In the genomic region with DNA sequence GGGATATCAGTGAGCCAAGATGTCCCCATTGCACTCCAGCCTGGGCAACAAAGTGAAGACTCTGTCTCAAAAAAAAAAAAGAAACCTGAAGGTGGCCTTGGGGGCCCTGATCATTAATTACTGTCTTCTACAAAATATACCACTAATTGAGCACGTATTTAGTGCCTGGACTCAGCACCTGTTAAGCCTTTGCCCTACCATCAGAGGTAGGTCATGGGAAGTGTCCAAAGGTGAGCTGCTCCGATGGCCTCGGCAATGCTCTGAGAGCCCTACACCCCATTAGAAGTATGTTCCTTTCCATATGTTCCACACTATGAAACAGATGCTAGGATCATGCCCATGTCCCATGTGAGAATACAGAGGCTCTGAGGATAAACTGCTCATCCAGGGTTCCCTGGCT, we compare ENCODE assay signal across 18 cellular contexts. TPM values are rescaled to one million over a fixed set of nuclear protein-coding genes. Genes with fewer than 3 reads are reported as not detected.
DNase-seq lines count a peak whose midpoint lies in the region; ATAC-seq and TF ChIP-seq lines count a peak whose summit lies in the region.
"Had no signal": no experiment of that assay in that cellular context is flagged by ENCODE, and none has a peak within 500 bp of the region (broad histone marks: within the 10 kb centered on the region; RNA-seq: fewer than 3 reads in every experiment).

No MANE protein-coding gene starts in this region.

- H2BK5ac ChIP-seq in IMR-90 (ENCODE audit: low read depth, low read length, poor library complexity, severe bottlenecking) (no peak overlapping the region), neuronal stem cell (ENCODE audit: low read length) (no peak overlapping the region)

- H2AK9ac ChIP-seq in IMR-90 (replicated peaks; ENCODE audit: low read depth, low read length, poor library complexity), result no peak overlapping the region

- dilution Hi-C loops in IMR-90 (cut with HindIII; ENCODE audit: low sequenced_read_pairs, unreplicated experiment), result no loop called here

- H2AFZ ChIP-seq in IMR-90 (replicated peaks; ENCODE audit: low read length, poor library complexity) (peak overlapping the region; percentile 11), neuronal stem cell (ENCODE audit: low read length) (no peak overlapping the region)

- TF ChIP-seq POLR2A in IMR-90 (IDR thresholded peaks at IDR 0.05; ENCODE audit: low read depth, low read length), result no peak

- TF ChIP-seq CTCF in IMR-90 (conservative IDR thresholded peaks at IDR 0.05; ENCODE audit: low read depth, low read length) (no peak), upper lobe of right lung (IDR thresholded peaks at IDR 0.05) (no peak)

- H2BK20ac ChIP-seq in IMR-90 (ENCODE audit: low read depth, low read length), result no peak overlapping the region

- H3K36me3 ChIP-seq in BLaER1 treated with 17β-estradiol and CSF1 and Interleukin-3, amounts not matched to agents 10 nM and 100 nM, result peaks cover 55 to 79% (median 69%) of the 10 kb centered on the region in 11 experiments
- H3K36me3 ChIP-seq in IMR-90 (ENCODE audit: control insufficient read depth, insufficient read depth, low read length), result peaks cover 53% of the 10 kb centered on the region
- peaks cover 32 to 69% of the 10 kb centered on the region in 2 donors for H3K36me3 ChIP-seq in neuronal stem cell (replicated peaks in 1 of 2; ENCODE audit: control insufficient read depth in 2 of 2, insufficient read depth in 2 of 2, low read length in 2 of 2)
- H3K36me3 ChIP-seq in upper lobe of right lung, result peaks cover 45% of the 10 kb centered on the region

- H3K4me1 ChIP-seq in BLaER1 treated with 17β-estradiol and CSF1 and Interleukin-3, amounts not matched to agents 10 nM and 100 nM, result peaks cover 53 to 69% (median 63%) of the 10 kb centered on the region in 10 experiments
- H3K4me1 ChIP-seq in IMR-90 (ENCODE audit: control insufficient read depth, insufficient read depth, low read length) (no peaks in the 10 kb centered on the region), neuronal stem cell (ENCODE audit: control insufficient read depth in 2 of 2, insufficient read depth in 1 of 2, low read depth in 1 of 2, low read length in 2 of 2) (peaks cover 0 to 11% of the 10 kb centered on the region in 2 donors), upper lobe of right lung (peaks cover 21% of the 10 kb centered on the region)
- H3K4me1 ChIP-seq: HAP-1 had no signal

- H3K18ac ChIP-seq in IMR-90 (ENCODE audit: low read depth, low read length) (no peak overlapping the region), neuronal stem cell (ENCODE audit: low read length) (no peak overlapping the region)

- no CpG with 5 or more reads among the region's 3 CpGs for WGBS in IMR-90 (ENCODE audit: extremely low coverage in 2 of 2, insufficient read length in 1 of 2), 2 experiments
- WGBS in neuronal stem cell (ENCODE audit: extremely low coverage in 2 of 2, insufficient read length in 2 of 2, insufficient replicate concordance in 1 of 2), 2 donors, result no CpG with 5 or more reads among the region's 3 CpGs

- no peak overlapping the region for H4K91ac ChIP-seq in IMR-90 (ENCODE audit: insufficient read depth, low read depth, low read length)
- no peak overlapping the region for H4K91ac ChIP-seq in neuronal stem cell (ENCODE audit: low read depth, low read length, poor library complexity)

- H2BK120ac ChIP-seq in IMR-90 (ENCODE audit: low read depth, low read length) (no peak overlapping the region), neuronal stem cell (ENCODE audit: low read depth, low read length) (no peak overlapping the region)

- peak overlapping the region in 5 of 11 experiments; percentile 44 to 66 (median 62); a peak in 5 of 22 replicates for H3K9ac ChIP-seq in BLaER1 treated with 17β-estradiol and CSF1 and Interleukin-3, amounts not matched to agents 10 nM and 100 nM
- H3K9ac ChIP-seq in IMR-90 (ENCODE audit: low read depth, low read length) (no peak overlapping the region), neuronal stem cell (ENCODE audit: low read depth, low read length, poor library complexity) (no peak overlapping the region)

- H2BK12ac ChIP-seq in neuronal stem cell (ENCODE audit: low read length), result no peak overlapping the region

- H3K4me3 ChIP-seq in BLaER1 treated with 17β-estradiol and CSF1 and Interleukin-3, amounts not matched to agents 10 nM and 100 nM, result no peak overlapping the region
- H3K4me3 ChIP-seq in IMR-90 (ENCODE audit: insufficient read depth, low read depth, low read length) (no peak overlapping the region), neuronal stem cell (ENCODE audit: low read length in 2 of 2) (no peak overlapping the region), upper lobe of right lung (no peak overlapping the region)
- H3K4me3 ChIP-seq: gastroesophageal sphincter, HAP-1, suprapubic skin had no signal

- H3K9me3 ChIP-seq in BLaER1 treated with 17β-estradiol and CSF1 and Interleukin-3, amounts not matched to agents 10 nM and 100 nM (replicated peaks in 1 of 11), result no peaks in the 10 kb centered on the region
- H3K9me3 ChIP-seq in IMR-90 (ENCODE audit: control insufficient read depth, insufficient read depth, low read length) (no peaks in the 10 kb centered on the region), neuronal stem cell (replicated peaks in 1 of 2; ENCODE audit: control insufficient read depth in 2 of 2, insufficient read depth in 1 of 2, low read depth in 1 of 2, low read length in 2 of 2) (no peaks in the 10 kb centered on the region), upper lobe of right lung (no peaks in the 10 kb centered on the region)
- H3K9me3 ChIP-seq: gastroesophageal sphincter, HAP-1, suprapubic skin had no signal

- H3K27ac ChIP-seq in BLaER1 treated with 17β-estradiol and CSF1 and Interleukin-3, amounts not matched to agents 10 nM and 100 nM, result peak overlapping the region in 6 of 11 experiments; percentile 29 to 67 (median 52); a peak in 8 of 22 replicates
- H3K27ac ChIP-seq in IMR-90 (ENCODE audit: insufficient read depth, low read length) (no peak overlapping the region), angular gyrus (ENCODE audit: low read depth, low read length) (peak overlapping the region; percentile 74), neuronal stem cell (replicated peaks; ENCODE audit: low read length) (no peak overlapping the region), upper lobe of right lung (no peak overlapping the region)
- H3K27ac ChIP-seq: suprapubic skin had no signal

- ATAC-seq in IMR-90 (ENCODE audit: low read depth) (no peak), GM18520 (IDR thresholded peaks at IDR 0.05; ENCODE audit: unreplicated experiment) (no peak), upper lobe of right lung (no peak)
- ATAC-seq: gastroesophageal sphincter, SK-N-SH treated with all-trans-retinoic acid at 6 μM for 48 hours had no signal

- in situ Hi-C loops in IMR-90 (cut with MboI; ENCODE audit: low sequenced_read_pairs), result loop anchor here (25.0 kb wide), 1 partner anchor 297 kb away; no protein-coding TSS in a partner anchor

- no peak overlapping the region for H4K8ac ChIP-seq in IMR-90 (ENCODE audit: low read depth in 2 of 2, low read length in 2 of 2)
- no peak overlapping the region for H4K8ac ChIP-seq in neuronal stem cell (ENCODE audit: low read depth, low read length)

- H4K20me1 ChIP-seq in BLaER1 treated with 17β-estradiol and CSF1 and Interleukin-3, amounts not matched to agents 10 nM and 100 nM, result peaks cover 21 to 93% (median 60%) of the 10 kb centered on the region in 11 experiments; a peak in 20 of 22 replicates
- peaks cover 25% of the 10 kb centered on the region for H4K20me1 ChIP-seq in IMR-90 (ENCODE audit: insufficient read depth, low read length)

- H3K14ac ChIP-seq in IMR-90 (replicated peaks; ENCODE audit: low read depth, low read length), result no peak overlapping the region
- no peak overlapping the region for H3K14ac ChIP-seq in neuronal stem cell (ENCODE audit: low read length)

- H3K4ac ChIP-seq in IMR-90 (ENCODE audit: low read depth, low read length) (no peak overlapping the region), neuronal stem cell (ENCODE audit: low read length) (no peak overlapping the region)

- H2BK15ac ChIP-seq in IMR-90 (ENCODE audit: low read depth, low read length), result no peak overlapping the region
- no peak overlapping the region for H2BK15ac ChIP-seq in neuronal stem cell (ENCODE audit: low read length)

- CTCF ChIA-PET in IMR-90 (lab: Yijun Ruan, JAX), result interaction anchor here (1.6 kb wide), 1 partner anchor 11 kb away, joined by 7 read pairs; no protein-coding TSS in a partner anchor

- 0 out of 2 replicates have a peak, but pooled peaks cover 4% of the 10 kb centered on the region for H3K9me1 ChIP-seq in IMR-90 (ENCODE audit: insufficient read depth, low read length)

- TF ChIP-seq RAD21 in IMR-90 (IDR thresholded peaks at IDR 0.05; ENCODE audit: low read length), result no peak

- no peak for DNase-seq in IMR-90
- no peak for DNase-seq in neuronal stem cell (ENCODE audit: low spot score)
- no peak for DNase-seq in activated gamma-delta T cell (lab: John Stamatoyannopoulos, UW)
- DNase-seq in OCI-M1 (lab: John Stamatoyannopoulos, UW), result no peak
- DNase-seq in upper lobe of right lung, result no peak
- DNase-seq: activated CD4-positive, CD25-positive, alpha-beta regulatory T cell; activated effector memory CD4-positive, alpha-beta T cell treated with anti-CD3 and anti-CD28 coated beads, Interleukin-2, amount 50 U/mL, for 16 hours; DMS79; KBM-7; NCI-H1436 treated with DMSO at 0.1 percent for 48 hours had no signal

- H2AK5ac ChIP-seq in IMR-90 (ENCODE audit: low read depth, low read length) (no peak overlapping the region), neuronal stem cell (ENCODE audit: low read depth, low read length) (no peak overlapping the region)

- no peak overlapping the region for H4K5ac ChIP-seq in IMR-90 (ENCODE audit: low read depth, low read length)

- H3K27me3 ChIP-seq in BLaER1 treated with 17β-estradiol and CSF1 and Interleukin-3, amounts not matched to agents 10 nM and 100 nM, result no peaks in the 10 kb centered on the region
- H3K27me3 ChIP-seq in IMR-90 (ENCODE audit: control insufficient read depth, insufficient read depth, low read length) (no peaks in the 10 kb centered on the region), neuronal stem cell (ENCODE audit: control insufficient read depth in 3 of 3, insufficient read depth in 3 of 3, low read depth in 1 of 3, low read length in 3 of 3) (no peaks in the 10 kb centered on the region), upper lobe of right lung (no peaks in the 10 kb centered on the region)
- H3K27me3 ChIP-seq: BE2C, gastroesophageal sphincter, suprapubic skin had no signal

- no peak overlapping the region for H3K56ac ChIP-seq in IMR-90 (ENCODE audit: extremely low read depth, insufficient read depth, low read length)

- H3K4me2 ChIP-seq in BLaER1 treated with 17β-estradiol and CSF1 and Interleukin-3, amounts not matched to agents 10 nM and 100 nM, result peak overlapping the region in 10 of 11 experiments; percentile 48 to 79 (median 68); a peak in 16 of 22 replicates
- H3K4me2 ChIP-seq in IMR-90 (ENCODE audit: low read depth, low read length) (no peak overlapping the region), neuronal stem cell (ENCODE audit: insufficient read depth, low read length, poor library complexity, severe bottlenecking) (no peak overlapping the region)

- H3K79me1 ChIP-seq in IMR-90 (ENCODE audit: low read depth in 1 of 2, low read length in 2 of 2) (peaks cover 25 to 44% of the 10 kb centered on the region in 2 experiments), neuronal stem cell (ENCODE audit: low read depth, low read length) (peaks cover 9% of the 10 kb centered on the region)

- BruUV-seq in IMR-90 (replicated peaks; lab: Mats Ljungman, UMichigan), result no TSS peak

- no peak overlapping the region for H3K23ac ChIP-seq in IMR-90 (ENCODE audit: low read depth, low read length)
- peak overlapping the region; percentile 3 for H3K23ac ChIP-seq in neuronal stem cell (ENCODE audit: low read depth, low read length, poor library complexity)

- POLR2A ChIA-PET in IMR-90 (lab: Charles Lee; ENCODE audit: unreplicated experiment), result no interaction called here

- intact Hi-C loops in IMR-90 (cut with micrococcal nuclease) (no loop called here), upper lobe of right lung (cut with DNase I) (no loop called here)

RNA-seq across cellular contexts. Expression of a gene that starts 20.9 kb away (rescaled TPM):
- total RNA-seq in IMR-90 (2012; rRNA removed) (118 and 130 TPM in 2 replicates), upper lobe of right lung (48.7 TPM)
- 138 and 164 TPM in 2 replicates for polyA plus RNA-seq in IMR-90 (2012; rRNA removed)
- 60.4 and 106 TPM in 2 replicates for polyA plus RNA-seq in IMR-90 (2012; cell fraction: cytosol; rRNA removed)
- polyA plus RNA-seq in IMR-90 (2012; cell fraction: nucleus; rRNA removed; ENCODE audit: low replicate concordance), result 69.7 and 147 TPM in 2 replicates
- 44.8 TPM for polyA plus RNA-seq in neuronal stem cell (2013, experiment 1 of 2)
- polyA plus RNA-seq in neuronal stem cell (2013, experiment 2 of 2), result 45.0 TPM

RNA-seq across cellular contexts. Expression of a gene that starts 21.7 kb away (rescaled TPM):
- total RNA-seq in IMR-90 (2012; rRNA removed) (under 0.01 and 0.54 TPM in 2 replicates), upper lobe of right lung (10.1 TPM)
- polyA plus RNA-seq in IMR-90 (2012; rRNA removed), result 0.14 and 0.52 TPM in 2 replicates
- polyA plus RNA-seq in IMR-90 (2012; cell fraction: cytosol; rRNA removed), result 0.13 and 0.25 TPM in 2 replicates
- polyA plus RNA-seq in IMR-90 (2012; cell fraction: nucleus; rRNA removed; ENCODE audit: low replicate concordance), result 0.15 and 0.25 TPM in 2 replicates
- 0.73 TPM for polyA plus RNA-seq in neuronal stem cell (2013, experiment 1 of 2)
- 1.00 TPM for polyA plus RNA-seq in neuronal stem cell (2013, experiment 2 of 2)

RNA-seq across cellular contexts. Expression of a gene that starts 31.5 kb away (rescaled TPM):
- 0.28 and 0.36 TPM in 2 replicates for total RNA-seq in IMR-90 (2012; rRNA removed)
- polyA plus RNA-seq in IMR-90 (2012; rRNA removed), result 4.0 and 4.1 TPM in 2 replicates
- 3.8 and 3.9 TPM in 2 replicates for polyA plus RNA-seq in IMR-90 (2012; cell fraction: cytosol; rRNA removed)
- 5.8 and 9.9 TPM in 2 replicates for polyA plus RNA-seq in IMR-90 (2012; cell fraction: nucleus; rRNA removed; ENCODE audit: low replicate concordance)
- 16.0 TPM for polyA plus RNA-seq in neuronal stem cell (2013, experiment 1 of 2)
- polyA plus RNA-seq in neuronal stem cell (2013, experiment 2 of 2), result 16.2 TPM
- 30.9 TPM for total RNA-seq in upper lobe of right lung

RNA-seq across cellular contexts. Expression of a gene that starts 31.6 kb away (rescaled TPM):
- total RNA-seq in IMR-90 (2012; rRNA removed), result 102 and 111 TPM in 2 replicates
- polyA plus RNA-seq in IMR-90 (2012; rRNA removed), result 116 and 119 TPM in 2 replicates
- 122 and 126 TPM in 2 replicates for polyA plus RNA-seq in IMR-90 (2012; cell fraction: cytosol; rRNA removed)
- polyA plus RNA-seq in IMR-90 (2012; cell fraction: nucleus; rRNA removed; ENCODE audit: low replicate concordance), result 53.7 and 82.6 TPM in 2 replicates
- polyA plus RNA-seq in neuronal stem cell (2013, experiment 1 of 2), result 6.8 TPM
- 7.0 TPM for polyA plus RNA-seq in neuronal stem cell (2013, experiment 2 of 2)
- total RNA-seq in upper lobe of right lung, result 22.1 TPM

RNA-seq across cellular contexts. Expression of a gene that starts 47.0 kb away (rescaled TPM):
- total RNA-seq in IMR-90 (2012; rRNA removed) (14.7 and 17.0 TPM in 2 replicates), upper lobe of right lung (320 TPM)
- 64.8 and 68.7 TPM in 2 replicates for polyA plus RNA-seq in IMR-90 (2012; rRNA removed)
- polyA plus RNA-seq in IMR-90 (2012; cell fraction: cytosol; rRNA removed), result 76.9 and 114 TPM in 2 replicates
- polyA plus RNA-seq in IMR-90 (2012; cell fraction: nucleus; rRNA removed; ENCODE audit: low replicate concordance), result 118 and 198 TPM in 2 replicates
- 32.8 TPM for polyA plus RNA-seq in neuronal stem cell (2013, experiment 1 of 2)
- polyA plus RNA-seq in neuronal stem cell (2013, experiment 2 of 2), result 29.3 TPM

Comparison
In these comparisons a context has a peak if more than half of its experiments do, and no peak if none do; other contexts are left out.
1. H3K27ac ChIP-seq: peak in BLaER1 treated with 17β-estradiol and CSF1 and Interleukin-3, amounts not matched to agents 10 nM and 100 nM (6 of 11) and angular gyrus (single experiment); none in IMR-90 (single experiment), neuronal stem cell (single experiment) and upper lobe of right lung (single experiment).
2. H3K4me2 ChIP-seq: peak in BLaER1 treated with 17β-estradiol and CSF1 and Interleukin-3, amounts not matched to agents 10 nM and 100 nM (10 of 11); none in IMR-90 (single experiment) and neuronal stem cell (single experiment).
3. RNA of a gene that starts 31.5 kb away (total RNA-seq): 30.9 TPM in upper lobe of right lung (single experiment); 0.28 to 0.36 TPM in IMR-90; every median in the first group is over 10 times any median in the second.